Comparison of ENCODE assay signal across 24 cellular contexts in genomic region chr3:113179235-113179829, GRCh38. TPM values are rescaled to one million over a fixed set of nuclear protein-coding genes. Genes with fewer than 3 reads are reported as not detected.
A peak's percentile ranks its signal among the peaks of the same experiment; 100 is the strongest.
DNase-seq lines count a peak whose midpoint lies in the region; ATAC-seq, FAIRE-seq and TF ChIP-seq lines count a peak whose summit lies in the region.
"Had no signal": no experiment of that assay in that cellular context is flagged by ENCODE, and none has a peak within 500 bp of the region (broad histone marks: within the 10 kb centered on the region; RNA-seq: fewer than 3 reads in every experiment).

No MANE protein-coding gene starts in this region.

- no peaks in the 10 kb centered on the region for H3K4me1 ChIP-seq in HepG2 (ENCODE audit: insufficient read depth, low read length)
- H3K4me1 ChIP-seq in right lobe of liver: no peaks in the 10 kb centered on the region
- peaks cover 0 to 26% (median 3%) of the 10 kb centered on the region in 3 donors for H3K4me1 ChIP-seq in gastroesophageal sphincter

- POLR2A ChIA-PET in HepG2 (lab: Yijun Ruan, JAX): no interaction called here

- H3K4me3 ChIP-seq in HepG2 (replicated peaks in 1 of 3; ENCODE audit: insufficient read depth in 1 of 3, low read depth in 2 of 3, low read length in 3 of 3): no peak overlapping the region
- H3K4me3 ChIP-seq in right lobe of liver: no peak overlapping the region
- no peak overlapping the region for H3K4me3 ChIP-seq in MG63
- no peak overlapping the region for H3K4me3 ChIP-seq in gastroesophageal sphincter
- H3K4me3 ChIP-seq: BLaER1 treated with 17β-estradiol and CSF1 and Interleukin-3, amounts not matched to agents 10 nM and 100 nM had no signal

- H4K20me1 ChIP-seq in HepG2 (ENCODE audit: insufficient read depth, low read length): no peaks in the 10 kb centered on the region
- H4K20me1 ChIP-seq: BLaER1 treated with 17β-estradiol and CSF1 and Interleukin-3, amounts not matched to agents 10 nM and 100 nM had no signal

- TF ChIP-seq EP300 in HepG2 (IDR thresholded peaks at IDR 0.05; ENCODE audit: low read depth in 2 of 2, low read length in 2 of 2) (no peak), HepG2 (CRISPR knock-in tag; IDR thresholded peaks at IDR 0.05; ENCODE audit: borderline replicate concordance) (no peak), gastroesophageal sphincter (IDR thresholded peaks at IDR 0.05) (no peak)

- CTCF ChIA-PET in HepG2 (lab: Yijun Ruan, JAX; ENCODE audit: low intra/inter-chr PET ratio, low total read pairs): no interaction called here

- no peak overlapping the region for H2AFZ ChIP-seq in HepG2 (ENCODE audit: low read length)

- TF ChIP-seq POLR2A in HepG2 (IDR thresholded peaks at IDR 0.05; ENCODE audit: insufficient read depth in 1 of 2, low read depth in 2 of 2, low read length in 2 of 2): no peak
- no peak for TF ChIP-seq POLR2A in right lobe of liver (IDR thresholded peaks at IDR 0.05)
- no peak for TF ChIP-seq POLR2A in gastroesophageal sphincter (IDR thresholded peaks at IDR 0.05)

- FAIRE-seq in HepG2 (lab: Jason Lieb, UNC): no peak
- FAIRE-seq: GM12891, H54 had no signal

- H3K9ac ChIP-seq in HepG2 (ENCODE audit: insufficient read depth, low read depth, low read length): no peak overlapping the region
- H3K9ac ChIP-seq: BLaER1 treated with 17β-estradiol and CSF1 and Interleukin-3, amounts not matched to agents 10 nM and 100 nM had no signal

- no peaks in the 10 kb centered on the region for H3K79me2 ChIP-seq in HepG2 (ENCODE audit: insufficient read depth, low read length)

- H3K36me3 ChIP-seq in HepG2 (replicated peaks in 1 of 2; ENCODE audit: control insufficient read depth in 1 of 2, insufficient read depth in 2 of 2, low read length in 2 of 2) (no peaks in the 10 kb centered on the region), right lobe of liver (no peaks in the 10 kb centered on the region), MG63 (no peaks in the 10 kb centered on the region), gastroesophageal sphincter (no peaks in the 10 kb centered on the region)
- H3K36me3 ChIP-seq: BLaER1 treated with 17β-estradiol and CSF1 and Interleukin-3, amounts not matched to agents 10 nM and 100 nM had no signal

- no peak for TF ChIP-seq RAD21 in HepG2 (CRISPR knock-in tag; IDR thresholded peaks at IDR 0.05)

- in situ Hi-C loops in HepG2 (cut with HindIII; ENCODE audit: extremely low pct_ligation_motif_present, low pct_unique_long_range_greater_than_20kb): no loop called here

- H3K27ac ChIP-seq in HepG2 (ENCODE audit: extremely low read length, insufficient read depth, low read length) (no peak overlapping the region), right lobe of liver (no peak overlapping the region), gastroesophageal sphincter (no peak overlapping the region)
- H3K27ac ChIP-seq: 22Rv1; BLaER1 treated with 17β-estradiol and CSF1 and Interleukin-3, amounts not matched to agents 10 nM and 100 nM had no signal

- ATAC-seq in HepG2 (no peak), right lobe of liver (no peak), gastroesophageal sphincter (no peak), GM21390 (IDR thresholded peaks at IDR 0.05; ENCODE audit: unreplicated experiment) (no peak)

- DNase-seq in HepG2 (ENCODE audit: low spot score) (no peak), right lobe of liver (no peak), astrocyte of the hippocampus (ENCODE audit: low read depth, low spot score) (peak; percentile 4), left kidney (ENCODE audit: low read depth, low spot score) (peak; percentile 66), mesenteric fat pad (ENCODE audit: low spot score) (no peak), MG63 (no peak)
- DNase-seq: ACHN; CD4-positive, alpha-beta memory T cell; DND-41; KBM-7; NCI-H1092; NCI-H1436 treated with DMSO at 0.1 percent for 48 hours; NCI-H1930; NCI-H226; NCI-H510A treated with DMSO at 0.1 percent for 48 hours; NCI-H774; NK-92 treated with Interleukin-12 subunit alpha and Interleukin-12 subunit beta, amount 100 ng/mL, for 24 hours had no signal

- H3K4me2 ChIP-seq in HepG2 (ENCODE audit: low read depth, low read length): no peak overlapping the region
- H3K4me2 ChIP-seq: BLaER1 treated with 17β-estradiol and CSF1 and Interleukin-3, amounts not matched to agents 10 nM and 100 nM had no signal

- H3K9me3 ChIP-seq in HepG2 (ENCODE audit: low read length): no peaks in the 10 kb centered on the region
- no peaks in the 10 kb centered on the region for H3K9me3 ChIP-seq in right lobe of liver
- peaks cover 2% of the 10 kb centered on the region; the same call in 1 of the 2 replicates for H3K9me3 ChIP-seq in MG63
- H3K9me3 ChIP-seq in gastroesophageal sphincter: no peaks in the 10 kb centered on the region

- TF ChIP-seq CTCF in HepG2 (CRISPR knock-in tag; IDR thresholded peaks at IDR 0.05) (no peak), right lobe of liver (IDR thresholded peaks at IDR 0.05) (no peak), gastroesophageal sphincter (IDR thresholded peaks at IDR 0.05) (no peak)

- WGBS in HepG2 (ENCODE audit: low lambda C conversion rate): 1% methylated on average over 4 of the region's 4 CpGs
- 38% methylated on average over 4 of the region's 4 CpGs for WGBS in right lobe of liver (ENCODE audit: insufficient coverage, low coverage, low lambda C conversion rate, missing lambda C conversion rate)
- 87 to 100% methylated on average over 2 to 3 of the region's 4 CpGs for WGBS in gastroesophageal sphincter (ENCODE audit: low coverage in 1 of 2), 2 donors

- intact Hi-C loops in HepG2 (cut with micrococcal nuclease; ENCODE audit: unreplicated experiment) (no loop called here), right lobe of liver (cut with DNase I) (no loop called here)

- H3K27me3 ChIP-seq in HepG2 (ENCODE audit: control insufficient read depth in 1 of 2, insufficient read depth in 2 of 2, low read length in 2 of 2) (no peaks in the 10 kb centered on the region), right lobe of liver (no peaks in the 10 kb centered on the region), MG63 (no peaks in the 10 kb centered on the region), gastroesophageal sphincter (no peaks in the 10 kb centered on the region)
- H3K27me3 ChIP-seq: BLaER1 treated with 17β-estradiol and CSF1 and Interleukin-3, amounts not matched to agents 10 nM and 100 nM had no signal

- BruUV-seq in HepG2 (replicated peaks; lab: Mats Ljungman, UMichigan): no TSS peak

TF ChIP-seq in HepG2, 621 proteins besides CTCF, POLR2A, EP300 and RAD21:
- TF ChIP-seq FOXP1 (IDR thresholded peaks at IDR 0.05) (0 out of 2 replicates have a peak, but pooled peaks have one; percentile 20), FOXP1 (CRISPR knock-in tag; IDR thresholded peaks at IDR 0.05) (no peak), SMAD9 (CRISPR knock-in tag; IDR thresholded peaks at IDR 0.05) (no peak)

RNA-seq across cellular contexts. Expression of gene BOC, which starts 32.0 kb away (rescaled TPM):
- total RNA-seq in HepG2 (2016; rRNA removed; fragmentation: Illumina TruSeq; extraction: Trizol) (not detected in 2 replicates), right lobe of liver (under 1 TPM; 0.22 to 0.86 (median 0.49) TPM), mesenteric fat pad (37.3 TPM), gastroesophageal sphincter (100 to 1,000 TPM in 1 of 4 donors, 10 to 100 TPM in 3; 41.5 to 130 (median 73.9) TPM)
- not detected in 2 replicates for total RNA-seq in HepG2 (2016; cell fraction: cytosol; rRNA removed; fragmentation: Illumina TruSeq; extraction: Trizol; ENCODE audit: low read depth)
- total RNA-seq in HepG2 (2016; cell fraction: insoluble cytoplasmic fraction; rRNA removed; fragmentation: Illumina TruSeq; extraction: Trizol): not detected in 2 replicates
- not detected in 2 replicates for total RNA-seq in HepG2 (2016; cell fraction: membrane; rRNA removed; fragmentation: Illumina TruSeq; extraction: Trizol)
- total RNA-seq in HepG2 (2016; cell fraction: nucleus; rRNA removed; fragmentation: Illumina TruSeq; extraction: Trizol): not detected in 2 replicates
- polyA plus RNA-seq in HepG2 (2011; rRNA removed): 0.04 TPM in 1 of 2 replicates, not detected in the other
- polyA plus RNA-seq in HepG2 (2011; cell fraction: cytosol; rRNA removed): 0.08 TPM in 1 of 2 replicates, not detected in the other
- 0.03 and 0.05 TPM in 2 replicates for polyA plus RNA-seq in HepG2 (2011; cell fraction: nucleus; rRNA removed)
- not detected in 2 replicates for polyA plus RNA-seq in HepG2 (2012)
- not detected in 2 replicates for polyA plus RNA-seq in HepG2 (2016; cell fraction: cytosol; fragmentation: Illumina TruSeq; extraction: Trizol; ENCODE audit: low read depth)
- polyA plus RNA-seq in HepG2 (2016; cell fraction: insoluble cytoplasmic fraction; fragmentation: Illumina TruSeq; extraction: Trizol; ENCODE audit: low read depth): not detected in 2 replicates
- not detected in 2 replicates for polyA plus RNA-seq in HepG2 (2016; cell fraction: membrane; fragmentation: Illumina TruSeq; extraction: Trizol; ENCODE audit: low read depth)
- polyA plus RNA-seq in HepG2 (2016; cell fraction: nucleus; fragmentation: Illumina TruSeq; extraction: Trizol; ENCODE audit: insufficient read depth, low read depth): not detected in 2 replicates
- 0.30 TPM in 1 of 2 replicates, not detected in the other for polyA minus RNA-seq in HepG2 (2011; rRNA and poly(A)+ RNA removed; ENCODE audit: low replicate concordance)
- polyA minus RNA-seq in HepG2 (2011; cell fraction: cytosol; rRNA and poly(A)+ RNA removed): not detected in 2 replicates
- 0.39 TPM in 1 of 2 replicates, not detected in the other for polyA minus RNA-seq in HepG2 (2011; cell fraction: nucleus; rRNA and poly(A)+ RNA removed)
- 1.4 and 3.9 TPM in 2 replicates for total RNA-seq in MG63 (2014; rRNA removed; shearing (Covaris generic); ENCODE audit: low replicate concordance)
- total RNA-seq: CD4-positive, alpha-beta memory T cell; G401 had no signal
- polyA plus RNA-seq: CD4-positive, alpha-beta memory T cell had no signal

Comparison
In these comparisons a context has a peak if more than half of its experiments do, and no peak if none do; other contexts are left out.
1. DNase-seq: peak in astrocyte of the hippocampus (single experiment) and left kidney (single experiment); none in HepG2 (single experiment), right lobe of liver (0 of 3), mesenteric fat pad (single experiment) and MG63 (single experiment).